Comparison of ENCODE assay signal across 1 cellular context in the genomic region with DNA sequence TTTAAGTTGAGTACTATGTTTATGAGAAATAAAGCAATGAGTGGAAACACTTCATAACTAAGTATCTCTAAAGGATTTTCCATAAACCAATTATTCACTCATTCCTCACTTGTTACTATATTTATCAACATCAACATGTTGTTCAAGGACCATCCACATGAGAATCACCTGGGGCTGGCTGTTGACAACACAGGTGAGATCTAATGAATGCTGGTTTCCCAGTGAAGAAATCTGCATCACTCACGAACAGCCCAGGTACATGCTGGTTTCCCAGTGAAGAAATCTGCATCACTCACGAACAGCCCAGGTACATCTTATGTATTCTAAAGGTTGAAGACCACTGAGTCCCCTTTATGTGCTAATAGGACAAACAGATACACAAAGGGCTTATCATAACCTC.
TF ChIP-seq lines count a peak whose summit lies in the region.

No MANE protein-coding gene starts in this region.

TF ChIP-seq in HCT116, 20 proteins besides CTCF, POLR2A, EP300 and RAD21:
- TF ChIP-seq REST (IDR thresholded peaks at IDR 0.05; ENCODE audit: low read depth) (no peak), CBX3 (IDR thresholded peaks at IDR 0.05; ENCODE audit: low read depth) (no peak), YY1 (IDR thresholded peaks at IDR 0.05; ENCODE audit: extremely low read depth, insufficient replicate concordance, low read depth, low read length) (no peak), JUND (IDR thresholded peaks at IDR 0.05) (no peak), TCF7L2 (IDR thresholded peaks at IDR 0.05; ENCODE audit: borderline replicate concordance, extremely low read depth, insufficient read depth, insufficient read length) (no peak), FOSL1 (IDR thresholded peaks at IDR 0.05; ENCODE audit: low read depth) (no peak), POLR2AphosphoS5 (IDR thresholded peaks at IDR 0.05; ENCODE audit: low read depth, low read length) (no peak), MAX (IDR thresholded peaks at IDR 0.05) (no peak), ZNF274 (IDR thresholded peaks at IDR 0.05; ENCODE audit: low read depth, low read length) (no peak), ZBTB33 (IDR thresholded peaks at IDR 0.05; ENCODE audit: extremely low read depth, insufficient replicate concordance, low read length) (no peak), SIN3A (IDR thresholded peaks at IDR 0.05; ENCODE audit: low read depth) (no peak), ZFX (IDR thresholded peaks at IDR 0.05) (no peak), SRF (IDR thresholded peaks at IDR 0.05; ENCODE audit: low read depth) (no peak), SP1 (IDR thresholded peaks at IDR 0.05; ENCODE audit: low read depth) (no peak), CEBPB (IDR thresholded peaks at IDR 0.05; ENCODE audit: low read depth) (no peak), EGR1 (IDR thresholded peaks at IDR 0.05; ENCODE audit: low read depth) (no peak), EZH2phosphoT487 (IDR thresholded peaks at IDR 0.05; ENCODE audit: borderline replicate concordance) (no peak), EZH2 (IDR thresholded peaks at IDR 0.05) (no peak), ELF1 (IDR thresholded peaks at IDR 0.05; ENCODE audit: borderline replicate concordance, low read depth) (no peak)
- TF ChIP-seq, protein P1, sequence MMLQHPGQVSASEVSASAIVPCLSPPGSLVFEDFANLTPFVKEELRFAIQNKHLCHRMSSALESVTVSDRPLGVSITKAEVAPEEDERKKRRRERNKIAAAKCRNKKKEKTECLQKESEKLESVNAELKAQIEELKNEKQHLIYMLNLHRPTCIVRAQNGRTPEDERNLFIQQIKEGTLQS (IDR thresholded peaks at IDR 0.05): no peak
